Comparison of ENCODE assay signal across 15 cellular contexts in the genomic region with DNA sequence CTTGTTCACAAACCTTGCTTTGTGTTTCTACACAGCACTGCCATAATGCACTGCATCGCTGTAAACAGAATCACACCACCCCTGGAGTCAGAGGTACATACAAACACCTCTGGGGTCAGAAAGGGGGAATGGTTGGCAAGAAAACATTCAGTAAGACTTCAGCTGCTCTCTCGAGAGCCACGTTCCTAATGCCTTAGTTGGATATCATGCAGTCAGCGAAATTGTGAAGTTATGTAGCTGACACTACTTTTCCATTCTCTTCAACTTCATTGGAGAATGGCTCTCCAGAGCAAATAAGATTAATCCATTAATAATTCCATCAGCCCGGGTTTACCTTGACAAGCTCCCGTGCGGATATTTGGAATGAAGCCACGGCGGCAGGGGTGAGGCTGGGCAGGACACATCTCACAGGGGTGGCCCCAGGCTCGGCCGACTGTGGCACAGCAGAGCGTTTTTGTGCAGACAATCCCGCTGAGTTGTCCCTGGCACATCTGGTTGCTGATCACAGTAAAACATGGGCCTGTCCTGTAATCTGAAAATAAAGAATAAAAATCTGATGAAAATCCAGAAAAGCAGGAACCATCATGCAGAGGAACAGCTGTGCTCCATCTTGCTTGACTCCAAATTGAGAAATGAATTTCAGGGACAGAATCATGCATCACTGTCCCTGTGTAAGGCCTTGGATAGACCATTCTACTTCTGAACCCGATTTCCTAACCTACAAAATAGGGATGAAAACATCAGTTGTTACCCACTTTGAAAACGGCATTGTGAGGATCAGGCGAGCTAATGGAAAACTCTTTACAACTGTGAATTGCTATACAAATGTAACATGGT.
A peak's percentile ranks its signal among the peaks of the same experiment; 100 is the strongest.
DNase-seq lines count a peak whose midpoint lies in the region; ATAC-seq and TF ChIP-seq lines count a peak whose summit lies in the region.
"Had no signal": no experiment of that assay in that cellular context is flagged by ENCODE, and none has a peak within 500 bp of the region (broad histone marks: within the 10 kb centered on the region; RNA-seq: fewer than 3 reads in every experiment).

No MANE protein-coding gene starts in this region.

- no peak overlapping the region for H2BK12ac ChIP-seq in H9 (ENCODE audit: insufficient read length, low read depth, low read length)

- H3K79me2 ChIP-seq in H9 (ENCODE audit: insufficient read depth, low read length) = 0 out of 2 replicates have a peak, but pooled peaks cover 2% of the 10 kb centered on the region

- H3K4me3 Mint-ChIP-seq in H9 = no peak overlapping the region
- no peak overlapping the region for H3K4me3 Mint-ChIP-seq in effector memory CD8-positive, alpha-beta T cell

- no peak overlapping the region for H2BK120ac ChIP-seq in H9 (ENCODE audit: low read depth, low read length, poor library complexity, severe bottlenecking)

- no peak overlapping the region for H3K56ac ChIP-seq in H9 (ENCODE audit: insufficient read length, low read depth, low read length)

- H2BK5ac ChIP-seq in H9 (ENCODE audit: insufficient read length, low read length) = no peak overlapping the region

- no peak for TF ChIP-seq POLR2A in esophagus muscularis mucosa (IDR thresholded peaks at IDR 0.05; ENCODE audit: low read depth)

- H3K23ac ChIP-seq in H9 (ENCODE audit: insufficient read length, low read depth, low read length) = no peak overlapping the region

- H4K20me1 ChIP-seq in H9 (ENCODE audit: control insufficient read depth, insufficient read depth, insufficient read length) = no peaks in the 10 kb centered on the region

- intact Hi-C loops in esophagus muscularis mucosa (cut with DNase I) = loop anchor here (5.0 kb wide), 1 partner anchor 95 kb away; no protein-coding TSS in a partner anchor
- intact Hi-C loops in left lung (cut with DNase I) = no loop called here

- H4K91ac ChIP-seq in H9 (ENCODE audit: insufficient read length, low read depth, low read length) = no peak overlapping the region

- H3K9me3 Mint-ChIP-seq in H9 = no peaks in the 10 kb centered on the region
- peaks cover 0 to 6% of the 10 kb centered on the region in 2 donors for H3K9me3 Mint-ChIP-seq in effector memory CD8-positive, alpha-beta T cell

- no peak overlapping the region for H4K5ac ChIP-seq in H9 (ENCODE audit: insufficient read length, low read depth, low read length)

- H3K27me3 Mint-ChIP-seq in H9 (ENCODE audit: low read depth) = no peaks in the 10 kb centered on the region
- peaks cover 11 to 18% of the 10 kb centered on the region in 2 donors for H3K27me3 Mint-ChIP-seq in effector memory CD8-positive, alpha-beta T cell

- H3K18ac ChIP-seq in H9 (ENCODE audit: insufficient read length, low read depth, low read length) = no peak overlapping the region

- H3K9me3 ChIP-seq in H9 (ENCODE audit: control insufficient read depth, low read depth, low read length) (no peaks in the 10 kb centered on the region), esophagus muscularis mucosa (no peaks in the 10 kb centered on the region), left lung (no peaks in the 10 kb centered on the region), skeletal muscle satellite cell (replicated peaks; ENCODE audit: low read length) (no peaks in the 10 kb centered on the region)
- H3K9me3 ChIP-seq: right lobe of liver had no signal

- H3K23me2 ChIP-seq in H9 (ENCODE audit: insufficient read length, low read depth, low read length, poor library complexity, severe bottlenecking) = no peaks in the 10 kb centered on the region

- no peaks in the 10 kb centered on the region for H3K36me3 Mint-ChIP-seq in H9 (ENCODE audit: insufficient read depth in 1 of 3, low read depth in 3 of 3)
- H3K36me3 Mint-ChIP-seq in effector memory CD8-positive, alpha-beta T cell (ENCODE audit: insufficient read depth) = no peaks in the 10 kb centered on the region

- peak overlapping the region; percentile 21; the same call in 1 of the 2 replicates for H3K14ac ChIP-seq in H9 (ENCODE audit: insufficient read depth, low read length)

- no peaks in the 10 kb centered on the region for H3K36me3 ChIP-seq in esophagus muscularis mucosa
- no peaks in the 10 kb centered on the region for H3K36me3 ChIP-seq in left lung
- peaks cover 59% of the 10 kb centered on the region for H3K36me3 ChIP-seq in skeletal muscle satellite cell (ENCODE audit: insufficient read depth, low read length)
- H3K36me3 ChIP-seq: right lobe of liver had no signal

- no peak overlapping the region for H2BK20ac ChIP-seq in H9 (ENCODE audit: low read depth, low read length, poor library complexity, severe bottlenecking)

- no peak overlapping the region for H3K9ac ChIP-seq in H9 (ENCODE audit: extremely low read depth, insufficient read length, low read length)
- H3K9ac ChIP-seq in skeletal muscle satellite cell (ENCODE audit: low read depth, low read length) = peak overlapping the region; percentile 69

- no peak overlapping the region for H4K8ac ChIP-seq in H9 (replicated peaks; ENCODE audit: insufficient read length, low read depth, low read length)

- H3K4me2 ChIP-seq in H9 (ENCODE audit: insufficient read depth, insufficient read length, low read length) (no peak overlapping the region), skeletal muscle satellite cell (ENCODE audit: low read length) (peak overlapping the region; percentile 34)

- no peak overlapping the region for H2AFZ ChIP-seq in H9 (ENCODE audit: low read length)

- no peak overlapping the region for H2AK5ac ChIP-seq in H9 (ENCODE audit: insufficient read length, low read length)

- H3K4me1 Mint-ChIP-seq in H9 = no peaks in the 10 kb centered on the region
- H3K4me1 Mint-ChIP-seq in effector memory CD8-positive, alpha-beta T cell (ENCODE audit: low read depth in 2 of 2) = peaks cover 0 to 3% of the 10 kb centered on the region in 2 donors

- H3K27ac ChIP-seq in H9 (ENCODE audit: insufficient read length, low read depth, low read length) (no peak overlapping the region), esophagus muscularis mucosa (replicated peaks in 1 of 4) (peak overlapping the region; percentile 62 to 78 (median 74)), left lung (peak overlapping the region in 1 of 2 donors; percentile 50)
- H3K27ac ChIP-seq: epithelial cell of prostate, right lobe of liver had no signal

- H2BK15ac ChIP-seq in H9 (ENCODE audit: low read depth, low read length) = no peak overlapping the region

- H3K4me1 ChIP-seq in H9 (ENCODE audit: insufficient read depth, low read length) (no peaks in the 10 kb centered on the region), esophagus muscularis mucosa (peaks cover 26 to 100% (median 93%) of the 10 kb centered on the region in 4 donors), left lung (peaks cover 0 to 10% of the 10 kb centered on the region in 2 donors), skeletal muscle satellite cell (ENCODE audit: control insufficient read depth, insufficient read depth, low read length) (peaks cover 60% of the 10 kb centered on the region)
- H3K4me1 ChIP-seq: right lobe of liver had no signal

- no peak for TF ChIP-seq CTCF in H9 (conservative IDR thresholded peaks at IDR 0.05)
- TF ChIP-seq CTCF in esophagus muscularis mucosa (IDR thresholded peaks at IDR 0.05) = no peak
- TF ChIP-seq CTCF in left lung (IDR thresholded peaks at IDR 0.05) = no peak

- H3T11ph ChIP-seq in H9 (ENCODE audit: low read length) = no peak overlapping the region

- ATAC-seq in left lung (peak; percentile 29), HG02798 (IDR thresholded peaks at IDR 0.05; ENCODE audit: poor library complexity, unreplicated experiment) (no peak)
- no peak for ATAC-seq in effector memory CD8-positive, alpha-beta T cell (replicated peaks)
- ATAC-seq: K562 had no signal

- no peaks in the 10 kb centered on the region for H3K79me1 ChIP-seq in H9 (ENCODE audit: insufficient read depth, low read depth, low read length, poor library complexity, severe bottlenecking)

- H3K27ac Mint-ChIP-seq in H9 = no peak overlapping the region; a peak in 1 of 7 replicates
- H3K27ac Mint-ChIP-seq in effector memory CD8-positive, alpha-beta T cell = no peak overlapping the region

- DNase-seq in H9 = no peak
- no peak for DNase-seq in esophagus muscularis mucosa (ENCODE audit: extremely low spot score)
- no peak for DNase-seq in left lung
- DNase-seq in effector memory CD8-positive, alpha-beta T cell = no peak
- DNase-seq in NCI-H146 treated with DMSO at 0.1 percent for 48 hours (lab: John Stamatoyannopoulos, UW; ENCODE audit: unreplicated experiment) = no peak
- no peak for DNase-seq in HCEC 1CT
- DNase-seq: activated CD4-positive, alpha-beta T cell treated with anti-CD3 and anti-CD28 coated beads for 1 hour; amygdala; NCI-H526; stimulated activated CD4-positive, alpha-beta T cell treated with anti-CD3 and anti-CD28 coated beads, Interleukin-2, amount 100 ng/mL, for 48 hours had no signal

- H3K27me3 ChIP-seq in H9 (ENCODE audit: insufficient read depth, low read length) = no peaks in the 10 kb centered on the region
- H3K27me3 ChIP-seq in esophagus muscularis mucosa = no peaks in the 10 kb centered on the region
- H3K27me3 ChIP-seq in left lung = no peaks in the 10 kb centered on the region
- H3K27me3 ChIP-seq in skeletal muscle satellite cell (ENCODE audit: control insufficient read depth, insufficient read depth, low read length) = no peaks in the 10 kb centered on the region
- H3K27me3 ChIP-seq: right lobe of liver had no signal

- H3K4ac ChIP-seq in H9 (ENCODE audit: low read depth, low read length) = no peak overlapping the region

- no peak for TF ChIP-seq EP300 in esophagus muscularis mucosa (IDR thresholded peaks at IDR 0.05)

- no CpG with 5 or more reads among the region's 16 CpGs for WGBS in H9 (ENCODE audit: extremely low coverage, insufficient read length, low lambda C conversion rate)
- 54% methylated on average over 16 of the region's 16 CpGs for WGBS in esophagus muscularis mucosa

- no peak overlapping the region for H3K4me3 ChIP-seq in esophagus muscularis mucosa
- no peak overlapping the region for H3K4me3 ChIP-seq in left lung
- peak overlapping the region; percentile 1 for H3K4me3 ChIP-seq in skeletal muscle satellite cell (ENCODE audit: low read length)
- H3K4me3 ChIP-seq: K562, right lobe of liver had no signal
